In the genomic region with DNA sequence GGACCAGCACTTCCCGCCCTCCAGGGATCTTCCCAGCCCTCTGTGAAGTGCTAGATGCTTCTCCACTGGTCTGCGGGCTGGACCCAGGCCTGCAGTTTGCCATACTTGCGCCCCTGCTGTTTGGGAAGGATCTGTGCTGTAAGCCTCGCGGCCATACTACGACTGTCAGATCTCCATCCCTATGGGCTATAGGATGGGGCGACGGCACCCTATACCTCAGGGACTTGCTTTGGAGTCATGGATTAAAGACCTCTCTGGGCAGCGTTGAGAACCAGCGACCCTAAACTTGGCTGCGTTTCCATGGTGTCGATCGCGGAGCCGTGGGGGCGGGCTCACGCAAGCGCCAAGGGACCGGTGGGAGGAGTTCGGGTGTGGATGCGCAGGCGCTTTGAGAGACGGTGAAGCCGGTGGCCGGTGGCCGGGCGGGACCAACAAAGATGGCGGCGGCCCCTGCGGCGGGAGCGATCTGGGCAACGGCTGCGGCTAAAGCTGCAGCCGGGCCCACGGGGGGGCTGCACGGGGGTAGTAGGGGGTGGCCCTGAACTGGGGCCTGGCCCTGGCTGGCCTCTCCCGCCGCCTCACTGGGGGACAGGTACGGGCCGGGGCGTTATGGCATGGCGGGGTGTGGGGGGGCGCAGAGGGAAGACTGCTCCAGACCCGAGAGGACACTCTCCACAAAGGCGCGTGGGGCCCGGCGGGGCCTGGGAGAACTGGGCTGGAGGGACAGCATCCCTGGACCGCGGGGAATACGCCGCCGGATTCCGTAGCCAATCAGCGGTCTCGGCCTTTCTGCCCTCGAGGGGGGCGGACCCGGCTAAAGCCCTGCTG, we compare ENCODE assay signal across 1 cellular context.
A peak's percentile ranks its signal among the peaks of the same experiment; 100 is the strongest.
TF ChIP-seq lines count a peak whose summit lies in the region.

Gene USP21 (plus strand): TSS at position 414 of the 828 bp plus-strand sequence. CDS start 1,141 bp downstream, outside the sequence.

TF ChIP-seq in HepG2, 621 proteins besides CTCF, POLR2A, EP300 and RAD21 (continued from another document and continues in another):
- TF ChIP-seq UBTF (CRISPR knock-in tag; IDR thresholded peaks at IDR 0.05) = peak; percentile 55; the same call in 1 of the 2 replicates
- TF ChIP-seq SOX5 (CRISPR knock-in tag; IDR thresholded peaks at IDR 0.05; ENCODE audit: borderline replicate concordance) = no peak
- TF ChIP-seq MYC (CRISPR knock-in tag; IDR thresholded peaks at IDR 0.05; ENCODE audit: borderline replicate concordance) = 0 out of 2 replicates have a peak, but pooled peaks have one; percentile 26
- TF ChIP-seq NCOR1 (IDR thresholded peaks at IDR 0.05; ENCODE audit: borderline replicate concordance, low read length) = no peak
- TF ChIP-seq ATF3 (CRISPR knock-in tag; IDR thresholded peaks at IDR 0.05) = 0 out of 2 replicates have a peak, but pooled peaks have one; percentile 25
- no peak for TF ChIP-seq ZNF614 (CRISPR knock-in tag; IDR thresholded peaks at IDR 0.05; ENCODE audit: borderline replicate concordance)
- no peak for TF ChIP-seq ZSCAN20 (CRISPR knock-in tag; IDR thresholded peaks at IDR 0.05; ENCODE audit: borderline replicate concordance)
- no peak for TF ChIP-seq MBNL3 (CRISPR knock-in tag; conservative IDR thresholded peaks at IDR 0.05)
- TF ChIP-seq HIC2 (CRISPR knock-in tag; IDR thresholded peaks at IDR 0.05; ENCODE audit: low read depth) = no peak
- no peak for TF ChIP-seq ZNF878 (CRISPR knock-in tag; IDR thresholded peaks at IDR 0.05)
- no peak for TF ChIP-seq GMEB2 (CRISPR knock-in tag; IDR thresholded peaks at IDR 0.05; ENCODE audit: low read depth)
- TF ChIP-seq ZNF318 (CRISPR knock-in tag; IDR thresholded peaks at IDR 0.05) = no peak
- TF ChIP-seq ZNF138 (CRISPR knock-in tag; IDR thresholded peaks at IDR 0.05; ENCODE audit: low read depth) = no peak
- TF ChIP-seq PRDM10 (CRISPR knock-in tag; IDR thresholded peaks at IDR 0.05; ENCODE audit: low read depth) = no peak
- no peak for TF ChIP-seq MBD4 (IDR thresholded peaks at IDR 0.05; ENCODE audit: borderline replicate concordance, low read length)
- TF ChIP-seq SAFB2 (CRISPR knock-in tag; IDR thresholded peaks at IDR 0.05; ENCODE audit: borderline replicate concordance, low read depth) = no peak; the same call in 1 of the 2 replicates
- 0 out of 2 replicates have a peak, but pooled peaks have one; percentile 73 for TF ChIP-seq ZNF34 (CRISPR knock-in tag; IDR thresholded peaks at IDR 0.05; ENCODE audit: borderline replicate concordance)
- TF ChIP-seq ZNF512B (CRISPR knock-in tag; IDR thresholded peaks at IDR 0.05; ENCODE audit: borderline replicate concordance) = no peak
- TF ChIP-seq ZNF337 (CRISPR knock-in tag; IDR thresholded peaks at IDR 0.05; ENCODE audit: borderline replicate concordance, low read depth) = 0 out of 2 replicates have a peak, but pooled peaks have one; percentile 38
